ENCODE assay signal across 8 cellular contexts in the genomic region with DNA sequence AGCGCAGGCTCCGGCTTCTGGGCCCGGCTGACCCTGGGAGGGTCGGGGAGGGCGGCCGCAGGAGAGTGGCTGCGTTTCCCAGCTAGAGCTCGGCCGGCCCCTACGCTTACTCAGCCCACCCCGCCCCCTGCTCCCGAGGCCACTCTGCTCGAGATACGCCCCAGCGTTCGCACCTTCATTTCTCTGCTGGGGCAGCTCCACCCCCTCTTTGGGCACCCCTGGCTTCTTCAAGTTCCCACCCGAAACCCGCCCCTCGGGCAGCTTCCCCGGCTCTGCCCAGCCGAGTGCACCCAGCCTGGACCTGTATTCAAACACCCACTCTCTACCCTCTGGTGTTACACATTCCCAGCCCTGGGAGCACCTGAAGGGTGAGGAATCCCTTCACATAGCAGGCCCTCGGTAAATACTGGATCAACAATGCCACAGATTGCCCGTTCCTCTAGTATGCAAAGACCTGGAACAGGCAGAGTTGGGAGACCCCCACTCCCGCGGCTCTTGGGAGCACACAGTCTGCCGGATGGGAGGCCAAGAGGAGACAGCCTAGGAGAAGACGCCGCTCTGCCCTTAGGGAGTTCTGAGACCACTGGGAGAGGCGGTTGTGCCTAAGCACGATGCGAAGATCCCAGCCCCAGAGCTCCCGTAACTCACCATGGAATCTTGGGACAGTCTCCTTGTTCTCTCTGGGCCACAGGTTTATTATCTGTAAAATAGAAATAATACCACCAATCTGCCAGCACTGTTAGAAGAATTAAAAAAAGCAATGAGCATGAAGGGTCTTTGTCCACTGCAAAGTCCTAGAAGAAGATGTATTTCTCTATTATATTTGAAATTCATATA. TPM values are rescaled to one million over a fixed set of nuclear protein-coding genes. Genes with fewer than 3 reads are reported as not detected.
A peak's percentile ranks its signal among the peaks of the same experiment; 100 is the strongest.
DNase-seq lines count a peak whose midpoint lies in the region; ATAC-seq, FAIRE-seq and TF ChIP-seq lines count a peak whose summit lies in the region.

No MANE protein-coding gene starts in this region.

- no peaks in the 10 kb centered on the region for H3K9me3 Mint-ChIP-seq in CD8-positive, alpha-beta T cell

- no peaks in the 10 kb centered on the region for H3K9me3 ChIP-seq in CD8-positive, alpha-beta T cell (ENCODE audit: low read length)
- no peaks in the 10 kb centered on the region for H3K9me3 ChIP-seq in HepG2 (ENCODE audit: low read length)

- H2AFZ ChIP-seq in HepG2 (ENCODE audit: low read length) = no peak overlapping the region

- H3K27ac Mint-ChIP-seq in CD8-positive, alpha-beta T cell = peak overlapping the region; percentile 52

- intact Hi-C loops in CD8-positive, alpha-beta T cell (cut with DNase I, micrococcal nuclease) = loop anchor here in 1 of 2 experiments (1.0 kb wide), 2 partner anchors 17 to 56 kb away; a partner anchor contains a TSS
- intact Hi-C loops in HepG2 (cut with micrococcal nuclease; ENCODE audit: unreplicated experiment) = loop anchor here (2.0 kb wide), 1 partner anchor 15 kb away; no protein-coding TSS in a partner anchor

- H3K9ac ChIP-seq in HepG2 (ENCODE audit: insufficient read depth, low read depth, low read length) = peak overlapping the region; percentile 67

- TSS peak; percentile 50 for BruUV-seq in HepG2 (replicated peaks; lab: Mats Ljungman, UMichigan)

- no peaks in the 10 kb centered on the region for H3K36me3 Mint-ChIP-seq in CD8-positive, alpha-beta T cell

- in situ Hi-C loops in brain microvascular endothelial cell (cut with HindIII; ENCODE audit: low pct_ligation_motif_present, low sequenced_read_pairs) = no loop called here
- in situ Hi-C loops in HepG2 (cut with HindIII; ENCODE audit: extremely low pct_ligation_motif_present, low pct_unique_long_range_greater_than_20kb) = no loop called here

- FAIRE-seq in HepG2 (lab: Jason Lieb, UNC) = no peak

- CTCF ChIA-PET in CD8-positive, alpha-beta T cell (lab: Charles Lee) = interaction anchor here (0.8 to 3.1 kb wide), 3 partner anchors 20 to 56 kb away, joined by 3 to 24 read pairs (median 6); a partner anchor contains a TSS
- CTCF ChIA-PET in HepG2 (lab: Yijun Ruan, JAX; ENCODE audit: low intra/inter-chr PET ratio, low total read pairs) = no interaction called here

- H4K20me1 ChIP-seq in HepG2 (ENCODE audit: insufficient read depth, low read length) = no peaks in the 10 kb centered on the region

- no peak for TF ChIP-seq CTCF in CD8-positive, alpha-beta T cell (IDR thresholded peaks at IDR 0.05)
- no peak for TF ChIP-seq CTCF in brain microvascular endothelial cell (IDR thresholded peaks at IDR 0.05; ENCODE audit: low read depth, low read length, missing control alignments)
- TF ChIP-seq CTCF in HepG2 (CRISPR knock-in tag; IDR thresholded peaks at IDR 0.05) = no peak

- TF ChIP-seq RAD21 in HepG2 (CRISPR knock-in tag; IDR thresholded peaks at IDR 0.05) = no peak

- no peaks in the 10 kb centered on the region for H3K27me3 ChIP-seq in CD8-positive, alpha-beta T cell (ENCODE audit: insufficient read depth, low read length)
- no peaks in the 10 kb centered on the region for H3K27me3 ChIP-seq in brain microvascular endothelial cell (replicated peaks)
- H3K27me3 ChIP-seq in HepG2 (ENCODE audit: control insufficient read depth in 1 of 2, insufficient read depth in 2 of 2, low read length in 2 of 2) = no peaks in the 10 kb centered on the region; a peak in 1 of 5 replicates

- H3K4me1 Mint-ChIP-seq in CD8-positive, alpha-beta T cell (ENCODE audit: low read depth) = peaks cover 8% of the 10 kb centered on the region

- ATAC-seq in CD8-positive, alpha-beta T cell = peak; percentile 45
- ATAC-seq in HG02678 (IDR thresholded peaks at IDR 0.05; ENCODE audit: unreplicated experiment) (peak; percentile 19), HepG2 (peak; percentile 60), HG02938 (IDR thresholded peaks at IDR 0.05; ENCODE audit: unreplicated experiment) (no peak)

- no peak for TF ChIP-seq POLR2A in HepG2 (IDR thresholded peaks at IDR 0.05; ENCODE audit: insufficient read depth in 1 of 2, low read depth in 2 of 2, low read length in 2 of 2)

- H3K27me3 Mint-ChIP-seq in CD8-positive, alpha-beta T cell (ENCODE audit: low read depth) = no peaks in the 10 kb centered on the region

- H3K27ac ChIP-seq in CD8-positive, alpha-beta T cell (ENCODE audit: low read depth, low read length) = no peak overlapping the region
- H3K27ac ChIP-seq in brain microvascular endothelial cell (no peak overlapping the region), HepG2 (ENCODE audit: extremely low read length, insufficient read depth, low read length) (peak overlapping the region; percentile 79), substantia nigra (ENCODE audit: low read depth, low read length, poor library complexity, severe bottlenecking) (peak overlapping the region; percentile 55)

- no peak for TF ChIP-seq EP300 in HepG2 (IDR thresholded peaks at IDR 0.05; ENCODE audit: low read depth in 2 of 2, low read length in 2 of 2)
- no peak for TF ChIP-seq EP300 in HepG2 (CRISPR knock-in tag; IDR thresholded peaks at IDR 0.05; ENCODE audit: borderline replicate concordance)

- H3K79me2 ChIP-seq in HepG2 (ENCODE audit: insufficient read depth, low read length) = peaks cover 22% of the 10 kb centered on the region

- H3K4me3 Mint-ChIP-seq in CD8-positive, alpha-beta T cell = peak overlapping the region; percentile 85

- 25% methylated on average over 16 of the region's 32 CpGs for WGBS in HepG2 (ENCODE audit: low lambda C conversion rate)

- peaks cover 11% of the 10 kb centered on the region for H3K4me1 ChIP-seq in CD8-positive, alpha-beta T cell (ENCODE audit: insufficient read depth, low read length)
- H3K4me1 ChIP-seq in HepG2 (ENCODE audit: insufficient read depth, low read length) = peaks cover 71% of the 10 kb centered on the region

- peak overlapping the region; percentile 76 for H3K4me3 ChIP-seq in CD8-positive, alpha-beta T cell (ENCODE audit: low read depth, low read length)
- peak overlapping the region; percentile 66 for H3K4me3 ChIP-seq in brain microvascular endothelial cell (ENCODE audit: low read depth, low read length)
- H3K4me3 ChIP-seq in HepG2 (replicated peaks in 1 of 3; ENCODE audit: insufficient read depth in 1 of 3, low read depth in 2 of 3, low read length in 3 of 3) = peak overlapping the region; percentile 69 to 95 (median 70); a peak in 5 of 6 replicates

- DNase-seq in CD8-positive, alpha-beta T cell = peak in 4 of 7 experiments; percentile 12 to 36 (median 29)
- DNase-seq in brain microvascular endothelial cell (no peak), HepG2 (ENCODE audit: low spot score) (no peak), substantia nigra (lab: John Stamatoyannopoulos, UW) (peak in 5 of 49 donors; percentile 54 to 60 (median 58)), OCI-M2 (lab: John Stamatoyannopoulos, UW; ENCODE audit: unreplicated experiment) (no peak), superior temporal gyrus (ENCODE audit: extremely low spot score) (no peak)

- POLR2A ChIA-PET in CD8-positive, alpha-beta T cell (lab: Charles Lee) = interaction anchor here (1.0 to 2.1 kb wide), 5 partner anchors 13 to 122 kb away, joined by 3 to 20 read pairs (median 4); a partner anchor contains a TSS
- POLR2A ChIA-PET in HepG2 (lab: Yijun Ruan, JAX) = interaction anchor here (0.6 to 2.7 kb wide), 15 partner anchors 9 to 161 kb away, joined by 3 to 32 read pairs (median 5); a partner anchor contains a TSS

- H3K36me3 ChIP-seq in CD8-positive, alpha-beta T cell (ENCODE audit: insufficient read depth, low read length) = no peaks in the 10 kb centered on the region
- H3K36me3 ChIP-seq in brain microvascular endothelial cell (replicated peaks) (no peaks in the 10 kb centered on the region), HepG2 (replicated peaks in 1 of 2; ENCODE audit: control insufficient read depth in 1 of 2, insufficient read depth in 2 of 2, low read length in 2 of 2) (no peaks in the 10 kb centered on the region)

- peak overlapping the region; percentile 79 for H3K4me2 ChIP-seq in HepG2 (ENCODE audit: low read depth, low read length)

RNA-seq across cellular contexts. Expression of a gene that starts 0.6 kb away (rescaled TPM):
- 1 to 10 TPM; 2.1 to 2.3 TPM for total RNA-seq in CD8-positive, alpha-beta T cell
- total RNA-seq in HepG2 (2016; rRNA removed; fragmentation: Illumina TruSeq; extraction: Trizol) = 6.0 and 13.2 TPM in 2 replicates
- total RNA-seq in HepG2 (2016; cell fraction: cytosol; rRNA removed; fragmentation: Illumina TruSeq; extraction: Trizol; ENCODE audit: low read depth) = 4.1 and 4.7 TPM in 2 replicates
- total RNA-seq in HepG2 (2016; cell fraction: insoluble cytoplasmic fraction; rRNA removed; fragmentation: Illumina TruSeq; extraction: Trizol) = 6.2 and 13.0 TPM in 2 replicates
- 10.2 and 10.4 TPM in 2 replicates for total RNA-seq in HepG2 (2016; cell fraction: membrane; rRNA removed; fragmentation: Illumina TruSeq; extraction: Trizol)
- 8.2 and 9.4 TPM in 2 replicates for total RNA-seq in HepG2 (2016; cell fraction: nucleus; rRNA removed; fragmentation: Illumina TruSeq; extraction: Trizol)
- 16.6 and 20.2 TPM in 2 replicates for polyA plus RNA-seq in HepG2 (2011; rRNA removed)
- polyA plus RNA-seq in HepG2 (2011; cell fraction: cytosol; rRNA removed) = 19.1 and 22.5 TPM in 2 replicates
- 17.0 and 18.5 TPM in 2 replicates for polyA plus RNA-seq in HepG2 (2011; cell fraction: nucleus; rRNA removed)
- 13.9 and 14.2 TPM in 2 replicates for polyA plus RNA-seq in HepG2 (2012)
- 2.4 TPM in 2 replicates for polyA plus RNA-seq in HepG2 (2016; cell fraction: cytosol; fragmentation: Illumina TruSeq; extraction: Trizol; ENCODE audit: low read depth)
- 4.5 and 5.3 TPM in 2 replicates for polyA plus RNA-seq in HepG2 (2016; cell fraction: insoluble cytoplasmic fraction; fragmentation: Illumina TruSeq; extraction: Trizol; ENCODE audit: low read depth)
- 5.2 and 5.6 TPM in 2 replicates for polyA plus RNA-seq in HepG2 (2016; cell fraction: membrane; fragmentation: Illumina TruSeq; extraction: Trizol; ENCODE audit: low read depth)
- 19.6 and 20.2 TPM in 2 replicates for polyA plus RNA-seq in HepG2 (2016; cell fraction: nucleus; fragmentation: Illumina TruSeq; extraction: Trizol; ENCODE audit: insufficient read depth, low read depth)
- polyA minus RNA-seq in HepG2 (2011; rRNA and poly(A)+ RNA removed; ENCODE audit: low replicate concordance) = 21.8 and 127 TPM in 2 replicates
- polyA minus RNA-seq in HepG2 (2011; cell fraction: cytosol; rRNA and poly(A)+ RNA removed) = 28.0 and 29.7 TPM in 2 replicates
- 6.8 and 10.7 TPM in 2 replicates for polyA minus RNA-seq in HepG2 (2011; cell fraction: nucleus; rRNA and poly(A)+ RNA removed)

RNA-seq across cellular contexts. Expression of a gene that starts 16.8 kb away (rescaled TPM):
- under 1 TPM in 1 of 2 experiments, not detected in 1; 0.30 TPM for total RNA-seq in CD8-positive, alpha-beta T cell
- total RNA-seq in HepG2 (2016; rRNA removed; fragmentation: Illumina TruSeq; extraction: Trizol) = 12.3 and 12.8 TPM in 2 replicates
- total RNA-seq in HepG2 (2016; cell fraction: cytosol; rRNA removed; fragmentation: Illumina TruSeq; extraction: Trizol; ENCODE audit: low read depth) = 5.7 TPM in 2 replicates
- total RNA-seq in HepG2 (2016; cell fraction: insoluble cytoplasmic fraction; rRNA removed; fragmentation: Illumina TruSeq; extraction: Trizol) = 12.6 and 14.1 TPM in 2 replicates
- 10.9 and 11.6 TPM in 2 replicates for total RNA-seq in HepG2 (2016; cell fraction: membrane; rRNA removed; fragmentation: Illumina TruSeq; extraction: Trizol)
- total RNA-seq in HepG2 (2016; cell fraction: nucleus; rRNA removed; fragmentation: Illumina TruSeq; extraction: Trizol) = 10.2 and 12.0 TPM in 2 replicates
- 2.4 and 3.8 TPM in 2 replicates for polyA plus RNA-seq in HepG2 (2011; rRNA removed)
- 2.0 and 2.5 TPM in 2 replicates for polyA plus RNA-seq in HepG2 (2011; cell fraction: cytosol; rRNA removed)
- 2.3 TPM in 2 replicates for polyA plus RNA-seq in HepG2 (2011; cell fraction: nucleus; rRNA removed)
- polyA plus RNA-seq in HepG2 (2012) = 1.4 and 2.3 TPM in 2 replicates
- 2.5 and 3.0 TPM in 2 replicates for polyA plus RNA-seq in HepG2 (2016; cell fraction: cytosol; fragmentation: Illumina TruSeq; extraction: Trizol; ENCODE audit: low read depth)
- polyA plus RNA-seq in HepG2 (2016; cell fraction: insoluble cytoplasmic fraction; fragmentation: Illumina TruSeq; extraction: Trizol; ENCODE audit: low read depth) = 12.7 and 13.5 TPM in 2 replicates
- 4.7 and 4.8 TPM in 2 replicates for polyA plus RNA-seq in HepG2 (2016; cell fraction: membrane; fragmentation: Illumina TruSeq; extraction: Trizol; ENCODE audit: low read depth)
- 7.1 and 8.3 TPM in 2 replicates for polyA plus RNA-seq in HepG2 (2016; cell fraction: nucleus; fragmentation: Illumina TruSeq; extraction: Trizol; ENCODE audit: insufficient read depth, low read depth)
- 4.6 and 20.8 TPM in 2 replicates for polyA minus RNA-seq in HepG2 (2011; rRNA and poly(A)+ RNA removed; ENCODE audit: low replicate concordance)
- polyA minus RNA-seq in HepG2 (2011; cell fraction: cytosol; rRNA and poly(A)+ RNA removed) = 2.7 and 3.9 TPM in 2 replicates
- polyA minus RNA-seq in HepG2 (2011; cell fraction: nucleus; rRNA and poly(A)+ RNA removed) = 5.7 and 7.3 TPM in 2 replicates

RNA-seq across cellular contexts. Expression of a gene that starts 30.1 kb away (rescaled TPM):
- total RNA-seq in CD8-positive, alpha-beta T cell = 10 to 100 TPM; 18.5 to 19.6 TPM
- 409 and 618 TPM in 2 replicates for total RNA-seq in HepG2 (2016; rRNA removed; fragmentation: Illumina TruSeq; extraction: Trizol)
- 56.4 and 56.9 TPM in 2 replicates for total RNA-seq in HepG2 (2016; cell fraction: cytosol; rRNA removed; fragmentation: Illumina TruSeq; extraction: Trizol; ENCODE audit: low read depth)
- total RNA-seq in HepG2 (2016; cell fraction: insoluble cytoplasmic fraction; rRNA removed; fragmentation: Illumina TruSeq; extraction: Trizol) = 416 and 627 TPM in 2 replicates
- total RNA-seq in HepG2 (2016; cell fraction: membrane; rRNA removed; fragmentation: Illumina TruSeq; extraction: Trizol) = 77.5 and 91.5 TPM in 2 replicates
- 147 and 152 TPM in 2 replicates for total RNA-seq in HepG2 (2016; cell fraction: nucleus; rRNA removed; fragmentation: Illumina TruSeq; extraction: Trizol)
- polyA plus RNA-seq in HepG2 (2011; rRNA removed) = 27.3 and 45.9 TPM in 2 replicates
- 14.4 and 19.7 TPM in 2 replicates for polyA plus RNA-seq in HepG2 (2011; cell fraction: cytosol; rRNA removed)
- 19.5 and 20.7 TPM in 2 replicates for polyA plus RNA-seq in HepG2 (2011; cell fraction: nucleus; rRNA removed)
- 58.4 and 155 TPM in 2 replicates for polyA plus RNA-seq in HepG2 (2012)
- polyA plus RNA-seq in HepG2 (2016; cell fraction: cytosol; fragmentation: Illumina TruSeq; extraction: Trizol; ENCODE audit: low read depth) = 80.3 and 82.5 TPM in 2 replicates
- polyA plus RNA-seq in HepG2 (2016; cell fraction: insoluble cytoplasmic fraction; fragmentation: Illumina TruSeq; extraction: Trizol; ENCODE audit: low read depth) = 774 and 823 TPM in 2 replicates
- 86.8 and 89.3 TPM in 2 replicates for polyA plus RNA-seq in HepG2 (2016; cell fraction: membrane; fragmentation: Illumina TruSeq; extraction: Trizol; ENCODE audit: low read depth)
- polyA plus RNA-seq in HepG2 (2016; cell fraction: nucleus; fragmentation: Illumina TruSeq; extraction: Trizol; ENCODE audit: insufficient read depth, low read depth) = 316 and 323 TPM in 2 replicates
- polyA minus RNA-seq in HepG2 (2011; rRNA and poly(A)+ RNA removed; ENCODE audit: low replicate concordance) = 11.3 and 32.5 TPM in 2 replicates
- 18.3 and 20.7 TPM in 2 replicates for polyA minus RNA-seq in HepG2 (2011; cell fraction: cytosol; rRNA and poly(A)+ RNA removed)
- 22.0 and 32.7 TPM in 2 replicates for polyA minus RNA-seq in HepG2 (2011; cell fraction: nucleus; rRNA and poly(A)+ RNA removed)

RNA-seq across cellular contexts. Expression of a gene that starts 56.3 kb away (rescaled TPM):
- total RNA-seq in CD8-positive, alpha-beta T cell = 10 to 100 TPM; 22.9 to 25.7 TPM
- total RNA-seq in HepG2 (2016; rRNA removed; fragmentation: Illumina TruSeq; extraction: Trizol) = 38.0 and 47.5 TPM in 2 replicates
- total RNA-seq in HepG2 (2016; cell fraction: cytosol; rRNA removed; fragmentation: Illumina TruSeq; extraction: Trizol; ENCODE audit: low read depth) = 28.2 and 30.9 TPM in 2 replicates
- total RNA-seq in HepG2 (2016; cell fraction: insoluble cytoplasmic fraction; rRNA removed; fragmentation: Illumina TruSeq; extraction: Trizol) = 40.1 and 47.2 TPM in 2 replicates
- total RNA-seq in HepG2 (2016; cell fraction: membrane; rRNA removed; fragmentation: Illumina TruSeq; extraction: Trizol) = 56.8 and 65.1 TPM in 2 replicates
- 25.8 and 26.4 TPM in 2 replicates for total RNA-seq in HepG2 (2016; cell fraction: nucleus; rRNA removed; fragmentation: Illumina TruSeq; extraction: Trizol)
- 55.7 and 68.1 TPM in 2 replicates for polyA plus RNA-seq in HepG2 (2011; rRNA removed)
- polyA plus RNA-seq in HepG2 (2011; cell fraction: cytosol; rRNA removed) = 36.1 and 44.8 TPM in 2 replicates
- polyA plus RNA-seq in HepG2 (2011; cell fraction: nucleus; rRNA removed) = 196 and 210 TPM in 2 replicates
- 39.2 and 42.0 TPM in 2 replicates for polyA plus RNA-seq in HepG2 (2012)
- polyA plus RNA-seq in HepG2 (2016; cell fraction: cytosol; fragmentation: Illumina TruSeq; extraction: Trizol; ENCODE audit: low read depth) = 28.1 and 35.4 TPM in 2 replicates
- 45.3 and 52.8 TPM in 2 replicates for polyA plus RNA-seq in HepG2 (2016; cell fraction: insoluble cytoplasmic fraction; fragmentation: Illumina TruSeq; extraction: Trizol; ENCODE audit: low read depth)
- polyA plus RNA-seq in HepG2 (2016; cell fraction: membrane; fragmentation: Illumina TruSeq; extraction: Trizol; ENCODE audit: low read depth) = 52.1 and 54.5 TPM in 2 replicates
- 60.6 and 65.4 TPM in 2 replicates for polyA plus RNA-seq in HepG2 (2016; cell fraction: nucleus; fragmentation: Illumina TruSeq; extraction: Trizol; ENCODE audit: insufficient read depth, low read depth)
- 29.8 and 53.8 TPM in 2 replicates for polyA minus RNA-seq in HepG2 (2011; rRNA and poly(A)+ RNA removed; ENCODE audit: low replicate concordance)
- polyA minus RNA-seq in HepG2 (2011; cell fraction: cytosol; rRNA and poly(A)+ RNA removed) = 18.0 and 18.1 TPM in 2 replicates
- polyA minus RNA-seq in HepG2 (2011; cell fraction: nucleus; rRNA and poly(A)+ RNA removed) = 23.8 and 32.3 TPM in 2 replicates

Comparison
In these comparisons a context has a peak if more than half of its experiments do, and no peak if none do; other contexts are left out.
1. DNase-seq: peak in CD8-positive, alpha-beta T cell (4 of 7); none in brain microvascular endothelial cell (single experiment), HepG2 (single experiment), OCI-M2 (single experiment) and superior temporal gyrus (single experiment).
2. H3K27ac ChIP-seq: peak in HepG2 (single experiment) and substantia nigra (single experiment); none in CD8-positive, alpha-beta T cell (single experiment) and brain microvascular endothelial cell (single experiment).
3. RNA of a gene that starts 16.8 kb away (total RNA-seq): 5.7 to 14.1 TPM in HepG2; 0.30 TPM in CD8-positive, alpha-beta T cell; every median in the first group is over 4 times any median in the second.
4. Peak in every context shown above with its lines, with median percentiles within 50 percentile points of each other: H3K4me3 ChIP-seq.